ENCODE assay signal across 1 cellular context in the genomic region with DNA sequence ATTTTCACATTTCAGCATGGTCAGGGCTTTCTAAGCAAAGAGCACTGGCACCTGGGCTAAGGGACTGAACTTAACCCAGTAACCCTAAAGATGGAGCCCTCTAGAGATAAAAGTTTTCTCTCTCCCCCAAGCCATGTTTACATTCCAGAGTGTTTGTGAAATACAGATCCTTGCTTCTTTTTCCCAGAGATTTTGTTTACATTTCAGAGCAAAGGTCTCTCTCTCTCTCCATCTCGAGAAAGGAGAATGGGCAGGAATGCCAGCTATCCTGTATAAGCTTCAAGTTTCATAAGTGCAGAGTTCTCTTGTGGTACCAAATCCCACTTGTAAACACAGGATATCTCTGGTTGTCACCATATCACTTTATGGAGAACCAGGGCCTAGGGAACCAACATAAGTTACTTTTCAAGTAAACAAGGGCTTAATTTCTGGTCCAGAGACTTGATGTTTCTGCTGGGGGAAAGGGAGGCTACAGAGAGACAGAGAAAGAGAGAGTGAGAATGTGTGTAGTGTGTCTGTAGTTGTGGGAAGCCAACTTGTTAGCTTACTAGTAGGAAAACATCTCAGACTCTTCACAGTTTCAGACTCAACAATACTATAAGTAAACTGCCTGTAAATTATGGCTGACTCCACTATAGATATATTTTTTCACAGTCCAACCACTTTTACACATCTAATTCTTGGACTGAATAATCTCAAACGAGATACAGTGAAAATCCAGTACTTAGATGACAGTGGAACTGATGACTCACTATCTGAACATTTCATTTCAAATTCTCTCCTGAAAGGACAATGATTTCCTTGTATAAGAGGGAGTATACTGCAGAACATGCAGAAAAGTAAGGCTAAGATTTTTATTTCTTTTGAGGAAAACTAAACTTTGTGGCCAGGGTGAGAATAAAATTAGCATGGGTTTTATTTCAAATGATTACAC.
A peak's percentile ranks its signal among the peaks of the same experiment; 100 is the strongest.
TF ChIP-seq lines count a peak whose summit lies in the region.

No MANE protein-coding gene starts in this region.

TF ChIP-seq in HepG2, 621 proteins besides CTCF, POLR2A, EP300 and RAD21 (continued from another document):
- TF ChIP-seq, protein P1, sequence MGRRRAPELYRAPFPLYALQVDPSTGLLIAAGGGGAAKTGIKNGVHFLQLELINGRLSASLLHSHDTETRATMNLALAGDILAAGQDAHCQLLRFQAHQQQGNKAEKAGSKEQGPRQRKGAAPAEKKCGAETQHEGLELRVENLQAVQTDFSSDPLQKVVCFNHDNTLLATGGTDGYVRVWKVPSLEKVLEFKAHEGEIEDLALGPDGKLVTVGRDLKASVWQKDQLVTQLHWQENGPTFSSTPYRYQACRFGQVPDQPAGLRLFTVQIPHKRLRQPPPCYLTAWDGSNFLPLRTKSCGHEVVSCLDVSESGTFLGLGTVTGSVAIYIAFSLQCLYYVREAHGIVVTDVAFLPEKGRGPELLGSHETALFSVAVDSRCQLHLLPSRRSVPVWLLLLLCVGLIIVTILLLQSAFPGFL (CRISPR knock-in tag; IDR thresholded peaks at IDR 0.05) = no peak
- TF ChIP-seq ZNF670 (CRISPR knock-in tag; IDR thresholded peaks at IDR 0.05; ENCODE audit: borderline replicate concordance) (no peak), KLF16 (CRISPR knock-in tag; IDR thresholded peaks at IDR 0.05) (peak in 1 of 2 experiments; percentile 71; a peak in 1 of 4 replicates), EZH2 (conservative IDR thresholded peaks at IDR 0.05; ENCODE audit: low read depth, low read length) (no peak), FOXC1 (CRISPR knock-in tag; IDR thresholded peaks at IDR 0.05; ENCODE audit: borderline replicate concordance) (no peak), ZNF430 (CRISPR knock-in tag; IDR thresholded peaks at IDR 0.05) (no peak), HNF4A (CRISPR knock-in tag; IDR thresholded peaks at IDR 0.05) (peak; percentile 95), ZNF883 (CRISPR knock-in tag; IDR thresholded peaks at IDR 0.05; ENCODE audit: not compliant biosample characterization) (no peak), NAIF1 (CRISPR knock-in tag; IDR thresholded peaks at IDR 0.05; ENCODE audit: borderline replicate concordance) (no peak), CBFB (CRISPR knock-in tag; IDR thresholded peaks at IDR 0.05) (no peak), HDAC2 (CRISPR knock-in tag; IDR thresholded peaks at IDR 0.05) (peak; percentile 84), MED1 (CRISPR knock-in tag; IDR thresholded peaks at IDR 0.05) (peak; percentile 42; the same call in 1 of the 2 replicates), ZC3H13 (CRISPR knock-in tag; IDR thresholded peaks at IDR 0.05) (no peak), NCOA1 (CRISPR knock-in tag; IDR thresholded peaks at IDR 0.05) (no peak), TEAD3 (CRISPR knock-in tag; optimal IDR thresholded peaks at IDR 0.05; ENCODE audit: borderline replicate concordance) (peak; percentile 97), NRL (CRISPR knock-in tag; IDR thresholded peaks at IDR 0.05; ENCODE audit: borderline replicate concordance) (no peak), MTA3 (CRISPR knock-in tag; IDR thresholded peaks at IDR 0.05) (no peak), ZNF703 (CRISPR knock-in tag; IDR thresholded peaks at IDR 0.05; ENCODE audit: borderline replicate concordance) (no peak), ZBTB7A (CRISPR knock-in tag; IDR thresholded peaks at IDR 0.05) (no peak)
- TF ChIP-seq, protein P2, sequence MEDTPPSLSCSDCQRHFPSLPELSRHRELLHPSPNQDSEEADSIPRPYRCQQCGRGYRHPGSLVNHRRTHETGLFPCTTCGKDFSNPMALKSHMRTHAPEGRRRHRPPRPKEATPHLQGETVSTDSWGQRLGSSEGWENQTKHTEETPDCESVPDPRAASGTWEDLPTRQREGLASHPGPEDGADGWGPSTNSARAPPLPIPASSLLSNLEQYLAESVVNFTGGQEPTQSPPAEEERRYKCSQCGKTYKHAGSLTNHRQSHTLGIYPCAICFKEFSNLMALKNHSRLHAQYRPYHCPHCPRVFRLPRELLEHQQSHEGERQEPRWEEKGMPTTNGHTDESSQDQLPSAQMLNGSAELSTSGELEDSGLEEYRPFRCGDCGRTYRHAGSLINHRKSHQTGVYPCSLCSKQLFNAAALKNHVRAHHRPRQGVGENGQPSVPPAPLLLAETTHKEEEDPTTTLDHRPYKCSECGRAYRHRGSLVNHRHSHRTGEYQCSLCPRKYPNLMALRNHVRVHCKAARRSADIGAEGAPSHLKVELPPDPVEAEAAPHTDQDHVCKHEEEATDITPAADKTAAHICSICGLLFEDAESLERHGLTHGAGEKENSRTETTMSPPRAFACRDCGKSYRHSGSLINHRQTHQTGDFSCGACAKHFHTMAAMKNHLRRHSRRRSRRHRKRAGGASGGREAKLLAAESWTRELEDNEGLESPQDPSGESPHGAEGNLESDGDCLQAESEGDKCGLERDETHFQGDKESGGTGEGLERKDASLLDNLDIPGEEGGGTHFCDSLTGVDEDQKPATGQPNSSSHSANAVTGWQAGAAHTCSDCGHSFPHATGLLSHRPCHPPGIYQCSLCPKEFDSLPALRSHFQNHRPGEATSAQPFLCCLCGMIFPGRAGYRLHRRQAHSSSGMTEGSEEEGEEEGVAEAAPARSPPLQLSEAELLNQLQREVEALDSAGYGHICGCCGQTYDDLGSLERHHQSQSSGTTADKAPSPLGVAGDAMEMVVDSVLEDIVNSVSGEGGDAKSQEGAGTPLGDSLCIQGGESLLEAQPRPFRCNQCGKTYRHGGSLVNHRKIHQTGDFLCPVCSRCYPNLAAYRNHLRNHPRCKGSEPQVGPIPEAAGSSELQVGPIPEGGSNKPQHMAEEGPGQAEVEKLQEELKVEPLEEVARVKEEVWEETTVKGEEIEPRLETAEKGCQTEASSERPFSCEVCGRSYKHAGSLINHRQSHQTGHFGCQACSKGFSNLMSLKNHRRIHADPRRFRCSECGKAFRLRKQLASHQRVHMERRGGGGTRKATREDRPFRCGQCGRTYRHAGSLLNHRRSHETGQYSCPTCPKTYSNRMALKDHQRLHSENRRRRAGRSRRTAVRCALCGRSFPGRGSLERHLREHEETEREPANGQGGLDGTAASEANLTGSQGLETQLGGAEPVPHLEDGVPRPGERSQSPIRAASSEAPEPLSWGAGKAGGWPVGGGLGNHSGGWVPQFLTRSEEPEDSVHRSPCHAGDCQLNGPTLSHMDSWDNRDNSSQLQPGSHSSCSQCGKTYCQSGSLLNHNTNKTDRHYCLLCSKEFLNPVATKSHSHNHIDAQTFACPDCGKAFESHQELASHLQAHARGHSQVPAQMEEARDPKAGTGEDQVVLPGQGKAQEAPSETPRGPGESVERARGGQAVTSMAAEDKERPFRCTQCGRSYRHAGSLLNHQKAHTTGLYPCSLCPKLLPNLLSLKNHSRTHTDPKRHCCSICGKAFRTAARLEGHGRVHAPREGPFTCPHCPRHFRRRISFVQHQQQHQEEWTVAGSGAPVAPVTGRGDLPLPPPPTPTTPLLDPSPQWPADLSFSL (CRISPR knock-in tag; IDR thresholded peaks at IDR 0.05) = no peak
- TF ChIP-seq, protein P3, sequence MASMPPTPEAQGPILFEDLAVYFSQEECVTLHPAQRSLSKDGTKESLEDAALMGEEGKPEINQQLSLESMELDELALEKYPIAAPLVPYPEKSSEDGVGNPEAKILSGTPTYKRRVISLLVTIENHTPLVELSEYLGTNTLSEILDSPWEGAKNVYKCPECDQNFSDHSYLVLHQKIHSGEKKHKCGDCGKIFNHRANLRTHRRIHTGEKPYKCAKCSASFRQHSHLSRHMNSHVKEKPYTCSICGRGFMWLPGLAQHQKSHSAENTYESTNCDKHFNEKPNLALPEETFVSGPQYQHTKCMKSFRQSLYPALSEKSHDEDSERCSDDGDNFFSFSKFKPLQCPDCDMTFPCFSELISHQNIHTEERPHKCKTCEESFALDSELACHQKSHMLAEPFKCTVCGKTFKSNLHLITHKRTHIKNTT (CRISPR knock-in tag; IDR thresholded peaks at IDR 0.05) = no peak
- TF ChIP-seq, protein P4, sequence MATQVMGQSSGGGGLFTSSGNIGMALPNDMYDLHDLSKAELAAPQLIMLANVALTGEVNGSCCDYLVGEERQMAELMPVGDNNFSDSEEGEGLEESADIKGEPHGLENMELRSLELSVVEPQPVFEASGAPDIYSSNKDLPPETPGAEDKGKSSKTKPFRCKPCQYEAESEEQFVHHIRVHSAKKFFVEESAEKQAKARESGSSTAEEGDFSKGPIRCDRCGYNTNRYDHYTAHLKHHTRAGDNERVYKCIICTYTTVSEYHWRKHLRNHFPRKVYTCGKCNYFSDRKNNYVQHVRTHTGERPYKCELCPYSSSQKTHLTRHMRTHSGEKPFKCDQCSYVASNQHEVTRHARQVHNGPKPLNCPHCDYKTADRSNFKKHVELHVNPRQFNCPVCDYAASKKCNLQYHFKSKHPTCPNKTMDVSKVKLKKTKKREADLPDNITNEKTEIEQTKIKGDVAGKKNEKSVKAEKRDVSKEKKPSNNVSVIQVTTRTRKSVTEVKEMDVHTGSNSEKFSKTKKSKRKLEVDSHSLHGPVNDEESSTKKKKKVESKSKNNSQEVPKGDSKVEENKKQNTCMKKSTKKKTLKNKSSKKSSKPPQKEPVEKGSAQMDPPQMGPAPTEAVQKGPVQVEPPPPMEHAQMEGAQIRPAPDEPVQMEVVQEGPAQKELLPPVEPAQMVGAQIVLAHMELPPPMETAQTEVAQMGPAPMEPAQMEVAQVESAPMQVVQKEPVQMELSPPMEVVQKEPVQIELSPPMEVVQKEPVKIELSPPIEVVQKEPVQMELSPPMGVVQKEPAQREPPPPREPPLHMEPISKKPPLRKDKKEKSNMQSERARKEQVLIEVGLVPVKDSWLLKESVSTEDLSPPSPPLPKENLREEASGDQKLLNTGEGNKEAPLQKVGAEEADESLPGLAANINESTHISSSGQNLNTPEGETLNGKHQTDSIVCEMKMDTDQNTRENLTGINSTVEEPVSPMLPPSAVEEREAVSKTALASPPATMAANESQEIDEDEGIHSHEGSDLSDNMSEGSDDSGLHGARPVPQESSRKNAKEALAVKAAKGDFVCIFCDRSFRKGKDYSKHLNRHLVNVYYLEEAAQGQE (IDR thresholded peaks at IDR 0.05; ENCODE audit: borderline replicate concordance in 1 of 2, low read depth in 1 of 2, low read length in 2 of 2) = no peak
